In the genomic region with DNA sequence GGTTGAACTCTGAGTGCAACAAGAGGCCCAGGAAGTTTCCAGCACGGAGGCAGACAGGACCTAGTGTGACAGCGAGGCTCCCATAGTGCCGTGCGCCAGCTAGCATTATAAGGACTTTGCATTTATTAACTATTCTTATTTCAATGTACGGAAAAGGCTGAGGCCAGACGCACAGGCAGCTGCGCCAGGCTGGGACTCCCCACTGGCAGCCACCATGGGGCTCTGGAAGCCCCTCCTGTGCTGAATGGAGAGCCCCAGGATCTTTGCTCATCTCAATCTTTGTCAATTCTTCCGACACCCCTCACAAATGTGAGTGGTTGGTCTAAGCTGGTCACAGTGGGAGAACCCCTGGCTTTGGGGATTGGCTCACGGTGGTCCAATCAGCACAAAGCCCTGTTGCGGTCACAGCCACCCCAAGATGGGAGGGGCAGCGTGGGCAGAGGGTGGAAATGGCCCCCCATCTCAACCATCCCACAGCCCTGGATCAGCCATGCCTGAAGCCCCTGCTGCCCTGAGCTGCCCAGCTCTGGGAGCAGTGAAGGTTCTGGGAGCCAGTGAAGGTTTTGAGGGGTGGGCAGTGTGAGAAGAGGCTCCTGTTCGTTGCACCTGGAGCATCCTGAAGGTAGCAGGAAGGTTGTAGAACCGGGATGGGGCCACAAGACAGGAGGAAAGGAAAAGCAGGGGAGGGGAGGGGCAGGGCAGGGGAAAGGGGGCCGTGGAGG, we compare ENCODE assay signal across 1 cellular context.
TF ChIP-seq lines count a peak whose summit lies in the region.

No MANE protein-coding gene starts in this region.

TF ChIP-seq in K562, 482 proteins besides CTCF, POLR2A, EP300 and RAD21:
- TF ChIP-seq, protein P1, sequence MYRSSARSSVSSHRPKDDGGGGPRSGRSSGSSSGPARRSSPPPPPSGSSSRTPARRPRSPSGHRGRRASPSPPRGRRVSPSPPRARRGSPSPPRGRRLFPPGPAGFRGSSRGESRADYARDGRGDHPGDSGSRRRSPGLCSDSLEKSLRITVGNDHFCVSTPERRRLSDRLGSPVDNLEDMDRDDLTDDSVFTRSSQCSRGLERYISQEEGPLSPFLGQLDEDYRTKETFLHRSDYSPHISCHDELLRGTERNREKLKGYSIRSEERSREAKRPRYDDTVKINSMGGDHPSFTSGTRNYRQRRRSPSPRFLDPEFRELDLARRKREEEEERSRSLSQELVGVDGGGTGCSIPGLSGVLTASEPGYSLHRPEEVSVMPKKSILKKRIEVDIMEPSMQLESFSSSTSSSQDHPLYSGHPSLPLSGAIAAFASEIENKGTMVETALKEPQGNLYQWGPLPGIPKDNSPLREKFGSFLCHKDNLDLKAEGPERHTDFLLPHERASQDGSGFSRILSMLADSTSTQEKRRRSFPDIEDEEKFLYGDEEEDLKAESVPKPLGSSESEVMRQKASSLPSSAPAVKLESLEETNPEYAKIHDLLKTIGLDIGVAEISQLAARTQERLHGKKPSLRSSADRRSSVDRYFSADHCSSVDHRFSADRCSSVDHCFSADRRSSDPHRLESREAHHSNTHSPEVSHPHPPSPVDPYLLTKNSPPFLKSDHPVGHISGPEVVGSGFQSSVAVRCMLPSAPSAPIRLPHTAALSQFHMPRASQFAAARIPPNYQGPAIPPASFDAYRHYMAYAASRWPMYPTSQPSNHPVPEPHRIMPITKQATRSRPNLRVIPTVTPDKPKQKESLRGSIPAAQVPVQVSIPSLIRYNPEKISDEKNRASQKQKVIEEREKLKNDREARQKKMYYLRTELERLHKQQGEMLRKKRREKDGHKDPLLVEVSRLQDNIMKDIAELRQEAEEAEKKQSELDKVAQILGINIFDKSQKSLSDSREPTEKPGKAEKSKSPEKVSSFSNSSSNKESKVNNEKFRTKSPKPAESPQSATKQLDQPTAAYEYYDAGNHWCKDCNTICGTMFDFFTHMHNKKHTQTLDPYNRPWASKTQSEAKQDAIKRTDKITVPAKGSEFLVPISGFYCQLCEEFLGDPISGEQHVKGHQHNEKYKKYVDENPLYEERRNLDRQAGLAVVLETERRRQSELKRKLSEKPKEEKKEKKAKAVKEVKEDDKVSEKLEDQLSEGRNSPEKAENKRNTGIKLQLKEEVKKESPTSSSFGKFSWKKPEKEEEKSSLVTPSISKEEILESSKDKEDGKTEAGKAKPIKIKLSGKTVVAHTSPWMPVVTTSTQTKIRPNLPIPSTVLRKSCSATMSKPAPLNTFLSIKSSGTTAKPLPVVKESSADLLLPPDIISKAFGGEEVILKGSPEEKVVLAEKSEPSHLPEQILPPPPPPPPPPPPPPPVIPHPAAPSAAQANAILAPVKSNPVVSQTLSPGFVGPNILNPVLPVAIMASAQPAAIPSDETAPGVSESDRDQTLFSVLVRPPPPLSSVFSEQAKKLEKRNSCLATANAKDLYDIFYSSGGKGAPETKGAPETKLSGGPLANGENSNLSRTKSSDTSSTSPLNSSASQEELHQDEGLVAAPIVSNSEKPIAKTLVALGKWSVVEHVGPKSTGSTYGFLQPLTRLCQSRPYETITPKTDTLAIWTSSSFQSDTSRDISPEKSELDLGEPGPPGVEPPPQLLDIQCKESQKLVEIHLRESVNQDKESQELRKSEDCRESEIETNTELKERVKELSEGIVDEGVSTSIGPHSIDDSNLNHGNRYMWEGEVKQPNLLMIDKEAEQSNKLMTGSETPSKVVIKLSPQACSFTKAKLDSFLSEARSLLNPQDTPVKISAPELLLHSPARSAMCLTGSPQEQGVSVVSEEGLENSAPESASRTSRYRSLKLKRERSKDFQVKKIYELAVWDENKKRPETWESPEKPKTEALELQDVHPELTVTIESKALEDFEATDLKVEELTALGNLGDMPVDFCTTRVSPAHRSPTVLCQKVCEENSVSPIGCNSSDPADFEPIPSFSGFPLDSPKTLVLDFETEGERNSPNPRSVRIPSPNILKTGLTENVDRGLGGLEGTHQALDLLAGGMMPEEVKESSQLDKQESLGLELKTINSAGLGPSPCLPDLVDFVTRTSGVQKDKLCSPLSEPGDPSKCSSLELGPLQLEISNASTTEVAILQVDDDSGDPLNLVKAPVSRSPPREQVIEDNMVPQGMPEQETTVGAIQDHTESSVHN (IDR thresholded peaks at IDR 0.05; ENCODE audit: borderline replicate concordance in 1 of 2, low read depth in 1 of 2), result no peak
- TF ChIP-seq SAP30 (IDR thresholded peaks at IDR 0.05; ENCODE audit: borderline replicate concordance, insufficient read depth, low read depth, low read length, poor library complexity, severe bottlenecking) (no peak), PYGO2 (tag; IDR thresholded peaks at IDR 0.05) (no peak), FOXA3 (CRISPR knock-in tag; conservative IDR thresholded peaks at IDR 0.05 in 1 of 2, IDR thresholded peaks at IDR 0.05 in 1 of 2) (no peak), SMARCB1 (IDR thresholded peaks at IDR 0.05; ENCODE audit: insufficient read length, low read depth) (no peak), ZNF282 (CRISPR knock-in tag; IDR thresholded peaks at IDR 0.05) (no peak), ZBTB17 (CRISPR knock-in tag; IDR thresholded peaks at IDR 0.05) (no peak), YBX1 (IDR thresholded peaks at IDR 0.05) (no peak), BMI1 (IDR thresholded peaks at IDR 0.05; ENCODE audit: low read length) (no peak), SP1 (CRISPR knock-in tag; IDR thresholded peaks at IDR 0.05) (no peak), GTF2F1 (IDR thresholded peaks at IDR 0.05; ENCODE audit: low read depth, low read length) (no peak), SUPT5H (IDR thresholded peaks at IDR 0.05) (no peak)
- TF ChIP-seq, protein P2, sequence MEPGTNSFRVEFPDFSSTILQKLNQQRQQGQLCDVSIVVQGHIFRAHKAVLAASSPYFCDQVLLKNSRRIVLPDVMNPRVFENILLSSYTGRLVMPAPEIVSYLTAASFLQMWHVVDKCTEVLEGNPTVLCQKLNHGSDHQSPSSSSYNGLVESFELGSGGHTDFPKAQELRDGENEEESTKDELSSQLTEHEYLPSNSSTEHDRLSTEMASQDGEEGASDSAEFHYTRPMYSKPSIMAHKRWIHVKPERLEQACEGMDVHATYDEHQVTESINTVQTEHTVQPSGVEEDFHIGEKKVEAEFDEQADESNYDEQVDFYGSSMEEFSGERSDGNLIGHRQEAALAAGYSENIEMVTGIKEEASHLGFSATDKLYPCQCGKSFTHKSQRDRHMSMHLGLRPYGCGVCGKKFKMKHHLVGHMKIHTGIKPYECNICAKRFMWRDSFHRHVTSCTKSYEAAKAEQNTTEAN (CRISPR knock-in tag; IDR thresholded peaks at IDR 0.05), result no peak
- TF ChIP-seq, protein P3, sequence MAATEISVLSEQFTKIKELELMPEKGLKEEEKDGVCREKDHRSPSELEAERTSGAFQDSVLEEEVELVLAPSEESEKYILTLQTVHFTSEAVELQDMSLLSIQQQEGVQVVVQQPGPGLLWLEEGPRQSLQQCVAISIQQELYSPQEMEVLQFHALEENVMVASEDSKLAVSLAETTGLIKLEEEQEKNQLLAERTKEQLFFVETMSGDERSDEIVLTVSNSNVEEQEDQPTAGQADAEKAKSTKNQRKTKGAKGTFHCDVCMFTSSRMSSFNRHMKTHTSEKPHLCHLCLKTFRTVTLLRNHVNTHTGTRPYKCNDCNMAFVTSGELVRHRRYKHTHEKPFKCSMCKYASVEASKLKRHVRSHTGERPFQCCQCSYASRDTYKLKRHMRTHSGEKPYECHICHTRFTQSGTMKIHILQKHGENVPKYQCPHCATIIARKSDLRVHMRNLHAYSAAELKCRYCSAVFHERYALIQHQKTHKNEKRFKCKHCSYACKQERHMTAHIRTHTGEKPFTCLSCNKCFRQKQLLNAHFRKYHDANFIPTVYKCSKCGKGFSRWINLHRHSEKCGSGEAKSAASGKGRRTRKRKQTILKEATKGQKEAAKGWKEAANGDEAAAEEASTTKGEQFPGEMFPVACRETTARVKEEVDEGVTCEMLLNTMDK (IDR thresholded peaks at IDR 0.05; ENCODE audit: borderline replicate concordance, insufficient read depth, low read depth, low read length, poor library complexity, severe bottlenecking), result no peak
- TF ChIP-seq, protein P4, sequence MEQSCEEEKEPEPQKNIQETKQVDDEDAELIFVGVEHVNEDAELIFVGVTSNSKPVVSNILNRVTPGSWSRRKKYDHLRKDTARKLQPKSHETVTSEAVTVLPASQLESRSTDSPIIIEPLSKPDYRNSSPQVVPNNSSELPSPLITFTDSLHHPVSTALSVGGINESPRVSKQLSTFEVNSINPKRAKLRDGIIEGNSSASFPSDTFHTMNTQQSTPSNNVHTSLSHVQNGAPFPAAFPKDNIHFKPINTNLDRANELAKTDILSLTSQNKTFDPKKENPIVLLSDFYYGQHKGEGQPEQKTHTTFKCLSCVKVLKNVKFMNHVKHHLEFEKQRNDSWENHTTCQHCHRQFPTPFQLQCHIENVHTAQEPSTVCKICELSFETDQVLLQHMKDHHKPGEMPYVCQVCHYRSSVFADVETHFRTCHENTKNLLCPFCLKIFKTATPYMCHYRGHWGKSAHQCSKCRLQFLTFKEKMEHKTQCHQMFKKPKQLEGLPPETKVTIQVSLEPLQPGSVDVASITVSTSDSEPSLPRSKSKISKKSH (CRISPR knock-in tag; IDR thresholded peaks at IDR 0.05), result no peak
- TF ChIP-seq, protein P5, sequence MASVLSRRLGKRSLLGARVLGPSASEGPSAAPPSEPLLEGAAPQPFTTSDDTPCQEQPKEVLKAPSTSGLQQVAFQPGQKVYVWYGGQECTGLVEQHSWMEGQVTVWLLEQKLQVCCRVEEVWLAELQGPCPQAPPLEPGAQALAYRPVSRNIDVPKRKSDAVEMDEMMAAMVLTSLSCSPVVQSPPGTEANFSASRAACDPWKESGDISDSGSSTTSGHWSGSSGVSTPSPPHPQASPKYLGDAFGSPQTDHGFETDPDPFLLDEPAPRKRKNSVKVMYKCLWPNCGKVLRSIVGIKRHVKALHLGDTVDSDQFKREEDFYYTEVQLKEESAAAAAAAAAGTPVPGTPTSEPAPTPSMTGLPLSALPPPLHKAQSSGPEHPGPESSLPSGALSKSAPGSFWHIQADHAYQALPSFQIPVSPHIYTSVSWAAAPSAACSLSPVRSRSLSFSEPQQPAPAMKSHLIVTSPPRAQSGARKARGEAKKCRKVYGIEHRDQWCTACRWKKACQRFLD (CRISPR knock-in tag; IDR thresholded peaks at IDR 0.05), result no peak
- TF ChIP-seq, protein P6, sequence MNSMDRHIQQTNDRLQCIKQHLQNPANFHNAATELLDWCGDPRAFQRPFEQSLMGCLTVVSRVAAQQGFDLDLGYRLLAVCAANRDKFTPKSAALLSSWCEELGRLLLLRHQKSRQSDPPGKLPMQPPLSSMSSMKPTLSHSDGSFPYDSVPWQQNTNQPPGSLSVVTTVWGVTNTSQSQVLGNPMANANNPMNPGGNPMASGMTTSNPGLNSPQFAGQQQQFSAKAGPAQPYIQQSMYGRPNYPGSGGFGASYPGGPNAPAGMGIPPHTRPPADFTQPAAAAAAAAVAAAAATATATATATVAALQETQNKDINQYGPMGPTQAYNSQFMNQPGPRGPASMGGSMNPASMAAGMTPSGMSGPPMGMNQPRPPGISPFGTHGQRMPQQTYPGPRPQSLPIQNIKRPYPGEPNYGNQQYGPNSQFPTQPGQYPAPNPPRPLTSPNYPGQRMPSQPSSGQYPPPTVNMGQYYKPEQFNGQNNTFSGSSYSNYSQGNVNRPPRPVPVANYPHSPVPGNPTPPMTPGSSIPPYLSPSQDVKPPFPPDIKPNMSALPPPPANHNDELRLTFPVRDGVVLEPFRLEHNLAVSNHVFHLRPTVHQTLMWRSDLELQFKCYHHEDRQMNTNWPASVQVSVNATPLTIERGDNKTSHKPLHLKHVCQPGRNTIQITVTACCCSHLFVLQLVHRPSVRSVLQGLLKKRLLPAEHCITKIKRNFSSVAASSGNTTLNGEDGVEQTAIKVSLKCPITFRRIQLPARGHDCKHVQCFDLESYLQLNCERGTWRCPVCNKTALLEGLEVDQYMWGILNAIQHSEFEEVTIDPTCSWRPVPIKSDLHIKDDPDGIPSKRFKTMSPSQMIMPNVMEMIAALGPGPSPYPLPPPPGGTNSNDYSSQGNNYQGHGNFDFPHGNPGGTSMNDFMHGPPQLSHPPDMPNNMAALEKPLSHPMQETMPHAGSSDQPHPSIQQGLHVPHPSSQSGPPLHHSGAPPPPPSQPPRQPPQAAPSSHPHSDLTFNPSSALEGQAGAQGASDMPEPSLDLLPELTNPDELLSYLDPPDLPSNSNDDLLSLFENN (IDR thresholded peaks at IDR 0.05; ENCODE audit: low read depth in 2 of 2, low read length in 2 of 2), result no peak
- TF ChIP-seq, protein P7, sequence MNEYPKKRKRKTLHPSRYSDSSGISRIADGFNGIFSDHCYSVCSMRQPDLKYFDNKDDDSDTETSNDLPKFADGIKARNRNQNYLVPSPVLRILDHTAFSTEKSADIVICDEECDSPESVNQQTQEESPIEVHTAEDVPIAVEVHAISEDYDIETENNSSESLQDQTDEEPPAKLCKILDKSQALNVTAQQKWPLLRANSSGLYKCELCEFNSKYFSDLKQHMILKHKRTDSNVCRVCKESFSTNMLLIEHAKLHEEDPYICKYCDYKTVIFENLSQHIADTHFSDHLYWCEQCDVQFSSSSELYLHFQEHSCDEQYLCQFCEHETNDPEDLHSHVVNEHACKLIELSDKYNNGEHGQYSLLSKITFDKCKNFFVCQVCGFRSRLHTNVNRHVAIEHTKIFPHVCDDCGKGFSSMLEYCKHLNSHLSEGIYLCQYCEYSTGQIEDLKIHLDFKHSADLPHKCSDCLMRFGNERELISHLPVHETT (CRISPR knock-in tag; conservative IDR thresholded peaks at IDR 0.05 in 1 of 2, IDR thresholded peaks at IDR 0.05 in 1 of 2), result no peak
- TF ChIP-seq, protein P8, sequence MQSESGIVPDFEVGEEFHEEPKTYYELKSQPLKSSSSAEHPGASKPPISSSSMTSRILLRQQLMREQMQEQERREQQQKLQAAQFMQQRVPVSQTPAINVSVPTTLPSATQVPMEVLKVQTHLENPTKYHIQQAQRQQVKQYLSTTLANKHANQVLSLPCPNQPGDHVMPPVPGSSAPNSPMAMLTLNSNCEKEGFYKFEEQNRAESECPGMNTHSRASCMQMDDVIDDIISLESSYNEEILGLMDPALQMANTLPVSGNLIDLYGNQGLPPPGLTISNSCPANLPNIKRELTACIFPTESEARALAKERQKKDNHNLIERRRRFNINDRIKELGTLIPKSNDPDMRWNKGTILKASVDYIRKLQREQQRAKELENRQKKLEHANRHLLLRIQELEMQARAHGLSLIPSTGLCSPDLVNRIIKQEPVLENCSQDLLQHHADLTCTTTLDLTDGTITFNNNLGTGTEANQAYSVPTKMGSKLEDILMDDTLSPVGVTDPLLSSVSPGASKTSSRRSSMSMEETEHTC (IDR thresholded peaks at IDR 0.05), result no peak
